Comparison of ENCODE assay signal across 1 cellular context in genomic region chr6:106167105-106167814, GRCh38.
TF ChIP-seq lines count a peak whose summit lies in the region.

No MANE protein-coding gene starts in this region.

TF ChIP-seq in GM12878, 131 proteins besides CTCF, POLR2A, EP300 and RAD21 (continued from another document and continues in another):
- TF ChIP-seq, protein P1, sequence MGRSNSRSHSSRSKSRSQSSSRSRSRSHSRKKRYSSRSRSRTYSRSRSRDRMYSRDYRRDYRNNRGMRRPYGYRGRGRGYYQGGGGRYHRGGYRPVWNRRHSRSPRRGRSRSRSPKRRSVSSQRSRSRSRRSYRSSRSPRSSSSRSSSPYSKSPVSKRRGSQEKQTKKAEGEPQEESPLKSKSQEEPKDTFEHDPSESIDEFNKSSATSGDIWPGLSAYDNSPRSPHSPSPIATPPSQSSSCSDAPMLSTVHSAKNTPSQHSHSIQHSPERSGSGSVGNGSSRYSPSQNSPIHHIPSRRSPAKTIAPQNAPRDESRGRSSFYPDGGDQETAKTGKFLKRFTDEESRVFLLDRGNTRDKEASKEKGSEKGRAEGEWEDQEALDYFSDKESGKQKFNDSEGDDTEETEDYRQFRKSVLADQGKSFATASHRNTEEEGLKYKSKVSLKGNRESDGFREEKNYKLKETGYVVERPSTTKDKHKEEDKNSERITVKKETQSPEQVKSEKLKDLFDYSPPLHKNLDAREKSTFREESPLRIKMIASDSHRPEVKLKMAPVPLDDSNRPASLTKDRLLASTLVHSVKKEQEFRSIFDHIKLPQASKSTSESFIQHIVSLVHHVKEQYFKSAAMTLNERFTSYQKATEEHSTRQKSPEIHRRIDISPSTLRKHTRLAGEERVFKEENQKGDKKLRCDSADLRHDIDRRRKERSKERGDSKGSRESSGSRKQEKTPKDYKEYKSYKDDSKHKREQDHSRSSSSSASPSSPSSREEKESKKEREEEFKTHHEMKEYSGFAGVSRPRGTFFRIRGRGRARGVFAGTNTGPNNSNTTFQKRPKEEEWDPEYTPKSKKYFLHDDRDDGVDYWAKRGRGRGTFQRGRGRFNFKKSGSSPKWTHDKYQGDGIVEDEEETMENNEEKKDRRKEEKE (IDR thresholded peaks at IDR 0.05), result no peak
- TF ChIP-seq, protein P2, sequence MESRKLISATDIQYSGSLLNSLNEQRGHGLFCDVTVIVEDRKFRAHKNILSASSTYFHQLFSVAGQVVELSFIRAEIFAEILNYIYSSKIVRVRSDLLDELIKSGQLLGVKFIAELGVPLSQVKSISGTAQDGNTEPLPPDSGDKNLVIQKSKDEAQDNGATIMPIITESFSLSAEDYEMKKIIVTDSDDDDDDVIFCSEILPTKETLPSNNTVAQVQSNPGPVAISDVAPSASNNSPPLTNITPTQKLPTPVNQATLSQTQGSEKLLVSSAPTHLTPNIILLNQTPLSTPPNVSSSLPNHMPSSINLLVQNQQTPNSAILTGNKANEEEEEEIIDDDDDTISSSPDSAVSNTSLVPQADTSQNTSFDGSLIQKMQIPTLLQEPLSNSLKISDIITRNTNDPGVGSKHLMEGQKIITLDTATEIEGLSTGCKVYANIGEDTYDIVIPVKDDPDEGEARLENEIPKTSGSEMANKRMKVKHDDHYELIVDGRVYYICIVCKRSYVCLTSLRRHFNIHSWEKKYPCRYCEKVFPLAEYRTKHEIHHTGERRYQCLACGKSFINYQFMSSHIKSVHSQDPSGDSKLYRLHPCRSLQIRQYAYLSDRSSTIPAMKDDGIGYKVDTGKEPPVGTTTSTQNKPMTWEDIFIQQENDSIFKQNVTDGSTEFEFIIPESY (IDR thresholded peaks at IDR 0.05), result no peak
- TF ChIP-seq, protein P3, sequence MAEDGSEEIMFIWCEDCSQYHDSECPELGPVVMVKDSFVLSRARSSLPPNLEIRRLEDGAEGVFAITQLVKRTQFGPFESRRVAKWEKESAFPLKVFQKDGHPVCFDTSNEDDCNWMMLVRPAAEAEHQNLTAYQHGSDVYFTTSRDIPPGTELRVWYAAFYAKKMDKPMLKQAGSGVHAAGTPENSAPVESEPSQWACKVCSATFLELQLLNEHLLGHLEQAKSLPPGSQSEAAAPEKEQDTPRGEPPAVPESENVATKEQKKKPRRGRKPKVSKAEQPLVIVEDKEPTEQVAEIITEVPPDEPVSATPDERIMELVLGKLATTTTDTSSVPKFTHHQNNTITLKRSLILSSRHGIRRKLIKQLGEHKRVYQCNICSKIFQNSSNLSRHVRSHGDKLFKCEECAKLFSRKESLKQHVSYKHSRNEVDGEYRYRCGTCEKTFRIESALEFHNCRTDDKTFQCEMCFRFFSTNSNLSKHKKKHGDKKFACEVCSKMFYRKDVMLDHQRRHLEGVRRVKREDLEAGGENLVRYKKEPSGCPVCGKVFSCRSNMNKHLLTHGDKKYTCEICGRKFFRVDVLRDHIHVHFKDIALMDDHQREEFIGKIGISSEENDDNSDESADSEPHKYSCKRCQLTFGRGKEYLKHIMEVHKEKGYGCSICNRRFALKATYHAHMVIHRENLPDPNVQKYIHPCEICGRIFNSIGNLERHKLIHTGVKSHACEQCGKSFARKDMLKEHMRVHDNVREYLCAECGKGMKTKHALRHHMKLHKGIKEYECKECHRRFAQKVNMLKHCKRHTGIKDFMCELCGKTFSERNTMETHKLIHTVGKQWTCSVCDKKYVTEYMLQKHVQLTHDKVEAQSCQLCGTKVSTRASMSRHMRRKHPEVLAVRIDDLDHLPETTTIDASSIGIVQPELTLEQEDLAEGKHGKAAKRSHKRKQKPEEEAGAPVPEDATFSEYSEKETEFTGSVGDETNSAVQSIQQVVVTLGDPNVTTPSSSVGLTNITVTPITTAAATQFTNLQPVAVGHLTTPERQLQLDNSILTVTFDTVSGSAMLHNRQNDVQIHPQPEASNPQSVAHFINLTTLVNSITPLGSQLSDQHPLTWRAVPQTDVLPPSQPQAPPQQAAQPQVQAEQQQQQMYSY (CRISPR knock-in tag; IDR thresholded peaks at IDR 0.05), result no peak
- peak; percentile 87 for TF ChIP-seq BCL11A (IDR thresholded peaks at IDR 0.05; ENCODE audit: low read depth, low read length)
- peak; percentile 49; the same call in 1 of the 2 replicates for TF ChIP-seq CBFB (IDR thresholded peaks at IDR 0.05; ENCODE audit: low read depth)
- 0 out of 2 replicates have a peak, but pooled peaks have one; percentile 7 for TF ChIP-seq PKNOX1 (IDR thresholded peaks at IDR 0.05)
- peak; percentile 51 to 72; a peak in 3 of 4 replicates for TF ChIP-seq IKZF2 (IDR thresholded peaks at IDR 0.05)
- TF ChIP-seq BACH1 (IDR thresholded peaks at IDR 0.05; ENCODE audit: borderline replicate concordance), result peak; percentile 18; the same call in 1 of the 2 replicates
- TF ChIP-seq, protein P4, sequence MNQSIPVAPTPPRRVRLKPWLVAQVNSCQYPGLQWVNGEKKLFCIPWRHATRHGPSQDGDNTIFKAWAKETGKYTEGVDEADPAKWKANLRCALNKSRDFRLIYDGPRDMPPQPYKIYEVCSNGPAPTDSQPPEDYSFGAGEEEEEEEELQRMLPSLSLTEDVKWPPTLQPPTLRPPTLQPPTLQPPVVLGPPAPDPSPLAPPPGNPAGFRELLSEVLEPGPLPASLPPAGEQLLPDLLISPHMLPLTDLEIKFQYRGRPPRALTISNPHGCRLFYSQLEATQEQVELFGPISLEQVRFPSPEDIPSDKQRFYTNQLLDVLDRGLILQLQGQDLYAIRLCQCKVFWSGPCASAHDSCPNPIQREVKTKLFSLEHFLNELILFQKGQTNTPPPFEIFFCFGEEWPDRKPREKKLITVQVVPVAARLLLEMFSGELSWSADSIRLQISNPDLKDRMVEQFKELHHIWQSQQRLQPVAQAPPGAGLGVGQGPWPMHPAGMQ (IDR thresholded peaks at IDR 0.05; ENCODE audit: borderline replicate concordance), result no peak
- no peak for TF ChIP-seq SMARCA5 (IDR thresholded peaks at IDR 0.05)
- no peak for TF ChIP-seq NR2C1 (IDR thresholded peaks at IDR 0.05)
- peak; percentile 94 for TF ChIP-seq ZBED1 (IDR thresholded peaks at IDR 0.05; ENCODE audit: borderline replicate concordance)
- no peak for TF ChIP-seq JUND (IDR thresholded peaks at IDR 0.05; ENCODE audit: low read depth, low read length)
- TF ChIP-seq SUPT20H (IDR thresholded peaks at IDR 0.05; ENCODE audit: borderline replicate concordance, control insufficient read depth, low read depth, low read length), result no peak
- no peak for TF ChIP-seq ASH2L (IDR thresholded peaks at IDR 0.05; ENCODE audit: borderline replicate concordance, low read depth)
- TF ChIP-seq ETV6 (conservative IDR thresholded peaks at IDR 0.05 in 1 of 2, IDR thresholded peaks at IDR 0.05 in 1 of 2; ENCODE audit: borderline replicate concordance in 1 of 2, low read depth in 1 of 2), result peak in 1 of 2 experiments; percentile 37; a peak in 1 of 4 replicates
- peak; percentile 66 for TF ChIP-seq TBL1XR1 (IDR thresholded peaks at IDR 0.05; ENCODE audit: low read depth, low read length)
- peak; percentile 68; the same call in 2 of the 3 replicates for TF ChIP-seq POU2F2 (IDR thresholded peaks at IDR 0.05; ENCODE audit: borderline replicate concordance, low read depth, low read length)
- TF ChIP-seq TAF1 (IDR thresholded peaks at IDR 0.05; ENCODE audit: borderline replicate concordance, low read depth, low read length), result no peak
- TF ChIP-seq GABPA (IDR thresholded peaks at IDR 0.05; ENCODE audit: low read depth), result peak; percentile 58; the same call in 1 of the 2 replicates
- no peak for TF ChIP-seq CUX1 (IDR thresholded peaks at IDR 0.05; ENCODE audit: insufficient replicate concordance, low read depth, low read length)
- TF ChIP-seq RELA (IDR thresholded peaks at IDR 0.05; ENCODE audit: borderline replicate concordance, partially characterized antibody), result peak; percentile 15
- TF ChIP-seq BHLHE40 (IDR thresholded peaks at IDR 0.05; ENCODE audit: borderline replicate concordance in 1 of 2, low read depth in 2 of 2, low read length in 1 of 2), result peak; percentile 78 to 87
- TF ChIP-seq, protein P5, sequence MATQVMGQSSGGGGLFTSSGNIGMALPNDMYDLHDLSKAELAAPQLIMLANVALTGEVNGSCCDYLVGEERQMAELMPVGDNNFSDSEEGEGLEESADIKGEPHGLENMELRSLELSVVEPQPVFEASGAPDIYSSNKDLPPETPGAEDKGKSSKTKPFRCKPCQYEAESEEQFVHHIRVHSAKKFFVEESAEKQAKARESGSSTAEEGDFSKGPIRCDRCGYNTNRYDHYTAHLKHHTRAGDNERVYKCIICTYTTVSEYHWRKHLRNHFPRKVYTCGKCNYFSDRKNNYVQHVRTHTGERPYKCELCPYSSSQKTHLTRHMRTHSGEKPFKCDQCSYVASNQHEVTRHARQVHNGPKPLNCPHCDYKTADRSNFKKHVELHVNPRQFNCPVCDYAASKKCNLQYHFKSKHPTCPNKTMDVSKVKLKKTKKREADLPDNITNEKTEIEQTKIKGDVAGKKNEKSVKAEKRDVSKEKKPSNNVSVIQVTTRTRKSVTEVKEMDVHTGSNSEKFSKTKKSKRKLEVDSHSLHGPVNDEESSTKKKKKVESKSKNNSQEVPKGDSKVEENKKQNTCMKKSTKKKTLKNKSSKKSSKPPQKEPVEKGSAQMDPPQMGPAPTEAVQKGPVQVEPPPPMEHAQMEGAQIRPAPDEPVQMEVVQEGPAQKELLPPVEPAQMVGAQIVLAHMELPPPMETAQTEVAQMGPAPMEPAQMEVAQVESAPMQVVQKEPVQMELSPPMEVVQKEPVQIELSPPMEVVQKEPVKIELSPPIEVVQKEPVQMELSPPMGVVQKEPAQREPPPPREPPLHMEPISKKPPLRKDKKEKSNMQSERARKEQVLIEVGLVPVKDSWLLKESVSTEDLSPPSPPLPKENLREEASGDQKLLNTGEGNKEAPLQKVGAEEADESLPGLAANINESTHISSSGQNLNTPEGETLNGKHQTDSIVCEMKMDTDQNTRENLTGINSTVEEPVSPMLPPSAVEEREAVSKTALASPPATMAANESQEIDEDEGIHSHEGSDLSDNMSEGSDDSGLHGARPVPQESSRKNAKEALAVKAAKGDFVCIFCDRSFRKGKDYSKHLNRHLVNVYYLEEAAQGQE (IDR thresholded peaks at IDR 0.05; ENCODE audit: low read depth, low read length), result no peak
- TF ChIP-seq SMAD5 (IDR thresholded peaks at IDR 0.05; ENCODE audit: low read depth), result no peak
- TF ChIP-seq TARDBP (IDR thresholded peaks at IDR 0.05; ENCODE audit: borderline replicate concordance), result no peak
- peak; percentile 66; the same call in 1 of the 2 replicates for TF ChIP-seq CREM (IDR thresholded peaks at IDR 0.05; ENCODE audit: low read depth)
- TF ChIP-seq, protein P6, sequence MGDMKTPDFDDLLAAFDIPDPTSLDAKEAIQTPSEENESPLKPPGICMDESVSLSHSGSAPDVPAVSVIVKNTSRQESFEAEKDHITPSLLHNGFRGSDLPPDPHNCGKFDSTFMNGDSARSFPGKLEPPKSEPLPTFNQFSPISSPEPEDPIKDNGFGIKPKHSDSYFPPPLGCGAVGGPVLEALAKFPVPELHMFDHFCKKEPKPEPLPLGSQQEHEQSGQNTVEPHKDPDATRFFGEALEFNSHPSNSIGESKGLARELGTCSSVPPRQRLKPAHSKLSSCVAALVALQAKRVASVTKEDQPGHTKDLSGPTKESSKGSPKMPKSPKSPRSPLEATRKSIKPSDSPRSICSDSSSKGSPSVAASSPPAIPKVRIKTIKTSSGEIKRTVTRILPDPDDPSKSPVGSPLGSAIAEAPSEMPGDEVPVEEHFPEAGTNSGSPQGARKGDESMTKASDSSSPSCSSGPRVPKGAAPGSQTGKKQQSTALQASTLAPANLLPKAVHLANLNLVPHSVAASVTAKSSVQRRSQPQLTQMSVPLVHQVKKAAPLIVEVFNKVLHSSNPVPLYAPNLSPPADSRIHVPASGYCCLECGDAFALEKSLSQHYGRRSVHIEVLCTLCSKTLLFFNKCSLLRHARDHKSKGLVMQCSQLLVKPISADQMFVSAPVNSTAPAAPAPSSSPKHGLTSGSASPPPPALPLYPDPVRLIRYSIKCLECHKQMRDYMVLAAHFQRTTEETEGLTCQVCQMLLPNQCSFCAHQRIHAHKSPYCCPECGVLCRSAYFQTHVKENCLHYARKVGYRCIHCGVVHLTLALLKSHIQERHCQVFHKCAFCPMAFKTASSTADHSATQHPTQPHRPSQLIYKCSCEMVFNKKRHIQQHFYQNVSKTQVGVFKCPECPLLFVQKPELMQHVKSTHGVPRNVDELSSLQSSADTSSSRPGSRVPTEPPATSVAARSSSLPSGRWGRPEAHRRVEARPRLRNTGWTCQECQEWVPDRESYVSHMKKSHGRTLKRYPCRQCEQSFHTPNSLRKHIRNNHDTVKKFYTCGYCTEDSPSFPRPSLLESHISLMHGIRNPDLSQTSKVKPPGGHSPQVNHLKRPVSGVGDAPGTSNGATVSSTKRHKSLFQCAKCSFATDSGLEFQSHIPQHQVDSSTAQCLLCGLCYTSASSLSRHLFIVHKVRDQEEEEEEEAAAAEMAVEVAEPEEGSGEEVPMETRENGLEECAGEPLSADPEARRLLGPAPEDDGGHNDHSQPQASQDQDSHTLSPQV (IDR thresholded peaks at IDR 0.05), result peak; percentile 58; the same call in 1 of the 2 replicates
